In genomic region chr1:2953688-2954285, GRCh38 we compare ENCODE assay signal across 27 cellular contexts.
A peak's percentile ranks its signal among the peaks of the same experiment; 100 is the strongest.
DNase-seq lines count a peak whose midpoint lies in the region; ATAC-seq, FAIRE-seq and TF ChIP-seq lines count a peak whose summit lies in the region.
"Had no signal": no experiment of that assay in that cellular context is flagged by ENCODE, and none has a peak within 500 bp of the region (broad histone marks: within the 10 kb centered on the region; RNA-seq: fewer than 3 reads in every experiment).

No MANE protein-coding gene starts in this region.

- ATAC-seq in memory B cell (ENCODE audit: low read depth) (peak; percentile 73), GM18517 (IDR thresholded peaks at IDR 0.05; ENCODE audit: unreplicated experiment) (no peak), pancreas (no peak)

- peaks cover 13% of the 10 kb centered on the region for H3K9me3 Mint-ChIP-seq in memory B cell

- peaks cover 33% of the 10 kb centered on the region for H3K4me1 Mint-ChIP-seq in memory B cell
- H3K4me1 Mint-ChIP-seq: CD4-positive, CD25-positive, alpha-beta regulatory T cell had no signal

- DNase-seq in NOMO-1 treated with DMSO at 0.1 percent for 48 hours (lab: John Stamatoyannopoulos, UW; ENCODE audit: unreplicated experiment) (peak; percentile 13), NOMO-1 treated with dmso at 0.1 percent for 144 hours (lab: John Stamatoyannopoulos, UW; ENCODE audit: unreplicated experiment) (no peak), NAMALWA (ENCODE audit: low spot score) (peak; percentile 67), memory B cell (ENCODE audit: low spot score in 2 of 2) (no peak), NCI-H1092 (lab: John Stamatoyannopoulos, UW) (no peak), HUDEP-2 (lab: John Stamatoyannopoulos, UW; ENCODE audit: unreplicated experiment in 76 of 76) (no peak), pancreas (no peak)
- DNase-seq: BE2C; CD4-positive, CD25-positive, alpha-beta regulatory T cell; DMS153; DND-41; GM23248; H7; HFFc6; IMR-90; NCI-H1105 treated with DMSO at 0.1 percent for 48 hours; NCI-H146; NCI-H2029; NCI-H446; NCI-H524 treated with DMSO at 0.1 percent for 48 hours; NCI-H774; SHP77 had no signal

- no peaks in the 10 kb centered on the region for H3K27me3 ChIP-seq in pancreas

- H3K9me3 ChIP-seq in pancreas: no peaks in the 10 kb centered on the region
- H3K9me3 ChIP-seq: BE2C had no signal

- H3K36me3 Mint-ChIP-seq in memory B cell: peaks cover 13% of the 10 kb centered on the region
- H3K36me3 Mint-ChIP-seq: CD4-positive, CD25-positive, alpha-beta regulatory T cell had no signal

- peak overlapping the region; percentile 0 for H3K4me3 Mint-ChIP-seq in memory B cell
- H3K4me3 Mint-ChIP-seq: CD4-positive, CD25-positive, alpha-beta regulatory T cell; HFFc6 had no signal

- H3K27ac Mint-ChIP-seq in memory B cell: peak overlapping the region; percentile 70
- H3K27ac Mint-ChIP-seq: CD4-positive, CD25-positive, alpha-beta regulatory T cell; HFFc6 had no signal

- intact Hi-C loops in pancreas (cut with DNase I): no loop called here

- H3K27ac ChIP-seq in pancreas: no peak overlapping the region
- H3K27ac ChIP-seq: 22Rv1, GM23248, RWPE1 had no signal

- no peak for FAIRE-seq in pancreas (lab: Jason Lieb, UNC)
- FAIRE-seq: GM18507, HTR-8/SVneo had no signal

- H3K27me3 Mint-ChIP-seq in memory B cell: no peaks in the 10 kb centered on the region
- H3K27me3 Mint-ChIP-seq: CD4-positive, CD25-positive, alpha-beta regulatory T cell had no signal

- no peaks in the 10 kb centered on the region for H3K4me1 ChIP-seq in pancreas
- H3K4me1 ChIP-seq: BE2C had no signal

- TF ChIP-seq CTCF in pancreas (IDR thresholded peaks at IDR 0.05): no peak

- 70 to 77% methylated on average over 2 of the region's 2 CpGs for WGBS in pancreas, 2 donors

- no peak overlapping the region for H3K4me3 ChIP-seq in pancreas
- H3K4me3 ChIP-seq: GM23248 had no signal

- H3K36me3 ChIP-seq in pancreas: no peaks in the 10 kb centered on the region
- H3K36me3 ChIP-seq: BE2C had no signal

Comparison
In these comparisons a context has a peak if more than half of its experiments do, and no peak if none do; other contexts are left out.
1. DNase-seq: peak in NOMO-1 treated with DMSO at 0.1 percent for 48 hours (single experiment) and NAMALWA (single experiment); none in NOMO-1 treated with dmso at 0.1 percent for 144 hours (single experiment), memory B cell (0 of 2), NCI-H1092 (single experiment), HUDEP-2 (0 of 76) and pancreas (0 of 6).